9 cellular contexts compared by ENCODE assay signal in the genomic region with DNA sequence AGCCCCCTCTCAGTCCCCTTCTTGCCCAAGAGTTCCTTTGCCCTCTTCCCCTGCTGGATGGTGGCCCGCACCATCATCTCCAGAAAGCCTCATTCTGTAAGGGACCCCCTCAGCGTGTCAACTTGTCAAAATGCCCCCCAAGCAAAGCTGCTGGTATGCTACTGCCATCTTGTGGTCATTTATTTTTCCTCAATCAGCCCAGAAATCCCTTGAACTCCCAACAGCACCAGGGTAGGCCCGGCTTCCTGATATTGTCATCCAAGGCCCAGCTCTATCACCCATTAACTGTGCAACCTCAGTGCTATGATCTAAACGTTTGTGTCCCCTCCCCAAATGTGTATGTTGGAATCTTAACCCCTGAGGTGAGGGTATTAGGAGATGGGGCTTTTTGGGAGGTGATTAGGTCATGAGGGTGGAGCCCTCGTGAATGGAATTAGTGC. TPM values are rescaled to one million over a fixed set of nuclear protein-coding genes. Genes with fewer than 3 reads are reported as not detected.
DNase-seq lines count a peak whose midpoint lies in the region; ATAC-seq and TF ChIP-seq lines count a peak whose summit lies in the region.
"Had no signal": no experiment of that assay in that cellular context is flagged by ENCODE, and none has a peak within 500 bp of the region (broad histone marks: within the 10 kb centered on the region; RNA-seq: fewer than 3 reads in every experiment).

No MANE protein-coding gene starts in this region.

- H3K4ac ChIP-seq in mesendoderm (ENCODE audit: low read depth, low read length), result no peak overlapping the region

- H3K36me3 Mint-ChIP-seq in CD4-positive, alpha-beta memory T cell, result peaks cover 81% of the 10 kb centered on the region in 2 donors

- H3K27me3 ChIP-seq in CD4-positive, alpha-beta memory T cell (ENCODE audit: insufficient read depth, low read length), result no peaks in the 10 kb centered on the region
- H3K27me3 ChIP-seq in HCT116 (ENCODE audit: insufficient read depth, low read length) (no peaks in the 10 kb centered on the region), mesendoderm (ENCODE audit: insufficient read depth, low read length, poor library complexity) (no peaks in the 10 kb centered on the region)

- H3K23ac ChIP-seq in mesendoderm (ENCODE audit: low read length), result no peak overlapping the region

- H3K27ac Mint-ChIP-seq in CD4-positive, alpha-beta memory T cell, result peak overlapping the region; percentile 6 to 89 (median 73)

- H3K79me2 ChIP-seq in HCT116 (ENCODE audit: insufficient read depth, low read length) (no peaks in the 10 kb centered on the region), mesendoderm (ENCODE audit: control insufficient read depth, insufficient read depth, low read length) (no peaks in the 10 kb centered on the region)

- H3K27me3 Mint-ChIP-seq in CD4-positive, alpha-beta memory T cell, result no peaks in the 10 kb centered on the region

- POLR2A ChIA-PET in CD4-positive, alpha-beta memory T cell (lab: Charles Lee; ENCODE audit: partially characterized antibody), result interaction anchor here (1.1 to 1.8 kb wide), 2 partner anchors 53 to 129 kb away, joined by 3 to 4 read pairs; a partner anchor contains a TSS
- POLR2A ChIA-PET in HCT116 (lab: Charles Lee), result no interaction called here

- H3K27ac ChIP-seq in CD4-positive, alpha-beta memory T cell (ENCODE audit: low read depth, low read length), result no peak overlapping the region
- H3K27ac ChIP-seq in HCT116 (ENCODE audit: low read depth, low read length) (no peak overlapping the region), mesendoderm (ENCODE audit: low read depth, low read length) (no peak overlapping the region)

- H3K4me2 ChIP-seq in HCT116 (ENCODE audit: low read length) (no peak overlapping the region), mesendoderm (ENCODE audit: low read length) (no peak overlapping the region)

- H3K4me1 Mint-ChIP-seq in CD4-positive, alpha-beta memory T cell, result peaks cover 13 to 30% (median 17%) of the 10 kb centered on the region in 4 donors

- no CpG with 5 or more reads among the region's 5 CpGs for WGBS in mesendoderm (ENCODE audit: extremely low coverage, insufficient coverage, low lambda C conversion rate)

- DNase-seq in CD4-positive, alpha-beta memory T cell, result peak in 1 of 5 donors; percentile 25
- no peak for DNase-seq in HCT116 (ENCODE audit: low read depth, low spot score)
- DNase-seq in astrocyte of the cerebellum (ENCODE audit: low read depth), result no peak
- peak; percentile 54 for DNase-seq in mesendoderm
- DNase-seq in cerebellar nuclear complex (lab: John Stamatoyannopoulos, UW), result no peak
- no peak for DNase-seq in COLO829 (ENCODE audit: low spot score)
- DNase-seq: stimulated activated CD4-positive, alpha-beta T cell treated with anti-CD3 and anti-CD28 coated beads, Interleukin-4, amount 100 ng/mL, for 4 hours had no signal

- CTCF ChIA-PET in CD4-positive, alpha-beta memory T cell (lab: Charles Lee; ENCODE audit: partially characterized antibody), result interaction anchor here (0.6 to 5.1 kb wide), 25 partner anchors 8 to 806 kb away, joined by 3 to 31 read pairs (median 4); a partner anchor contains a TSS
- CTCF ChIA-PET in HCT116 (lab: Charles Lee), result interaction anchor here (0.6 to 2.6 kb wide), 13 partner anchors 12 to 721 kb away, joined by 3 to 47 read pairs (median 4); a partner anchor contains a TSS

- no peak overlapping the region for H2AFZ ChIP-seq in HCT116 (ENCODE audit: low read depth, low read length, poor library complexity, severe bottlenecking)

- peaks cover 11% of the 10 kb centered on the region for H3K4me1 ChIP-seq in CD4-positive, alpha-beta memory T cell (ENCODE audit: insufficient read depth, low read length)
- H3K4me1 ChIP-seq in HCT116 (ENCODE audit: control insufficient read depth in 1 of 2, insufficient read depth in 2 of 2, low read length in 2 of 2) (no peaks in the 10 kb centered on the region), mesendoderm (ENCODE audit: control insufficient read depth, low read depth, low read length) (no peaks in the 10 kb centered on the region)

- no peak overlapping the region for H4K8ac ChIP-seq in mesendoderm (ENCODE audit: low read depth, low read length)

- H3K18ac ChIP-seq in mesendoderm (ENCODE audit: low read length), result no peak overlapping the region

- peak; percentile 78 for ATAC-seq in HCT116
- no peak for ATAC-seq in GM19397 (IDR thresholded peaks at IDR 0.05; ENCODE audit: unreplicated experiment)
- no peak for ATAC-seq in HG03457 (IDR thresholded peaks at IDR 0.05; ENCODE audit: unreplicated experiment)

- H3K9me3 Mint-ChIP-seq in CD4-positive, alpha-beta memory T cell, result peaks cover 0 to 3% (median 0%) of the 10 kb centered on the region in 8 donors

- no peaks in the 10 kb centered on the region for H3K79me1 ChIP-seq in mesendoderm (ENCODE audit: low read length)

- H2AK5ac ChIP-seq in mesendoderm (ENCODE audit: low read length), result no peak overlapping the region

- H3K4me3 Mint-ChIP-seq in CD4-positive, alpha-beta memory T cell, result no peak overlapping the region

- H2BK15ac ChIP-seq in mesendoderm (replicated peaks; ENCODE audit: low read depth), result no peak overlapping the region

- no peak overlapping the region for H2BK120ac ChIP-seq in mesendoderm (ENCODE audit: low read depth, low read length)

- no peak overlapping the region for H2BK5ac ChIP-seq in mesendoderm (ENCODE audit: low read length)

- H3K9me2 ChIP-seq in HCT116 (ENCODE audit: insufficient read depth), result no peaks in the 10 kb centered on the region

- no peaks in the 10 kb centered on the region for H4K20me1 ChIP-seq in HCT116 (ENCODE audit: insufficient read depth)

- RAD21 ChIA-PET in HCT116 (lab: Charles Lee; ENCODE audit: low non-redundant PET in 1 of 2, low total read pairs in 2 of 2, uncharacterized antibody in 2 of 2, unreplicated experiment in 2 of 2), result interaction anchor here (0.6 to 1.3 kb wide), 4 partner anchors 116 to 227 kb away, joined by 3 to 6 read pairs (median 4); a partner anchor contains a TSS

- no peak overlapping the region for H3K9ac ChIP-seq in HCT116 (ENCODE audit: low read length)
- no peak overlapping the region for H3K9ac ChIP-seq in mesendoderm (ENCODE audit: low read length)

- in situ Hi-C loops in astrocyte of the cerebellum (cut with HindIII; ENCODE audit: low sequenced_read_pairs), result no loop called here

- H3K4me3 ChIP-seq in CD4-positive, alpha-beta memory T cell (ENCODE audit: low read length in 2 of 2), result no peak overlapping the region
- H3K4me3 ChIP-seq in HCT116 (replicated peaks in 1 of 2; ENCODE audit: low read depth in 1 of 2, low read length in 2 of 2) (no peak overlapping the region), astrocyte of the cerebellum (ENCODE audit: low read depth, low read length) (no peak overlapping the region), mesendoderm (ENCODE audit: low read length) (no peak overlapping the region)

- intact Hi-C loops in CD4-positive, alpha-beta memory T cell (cut with micrococcal nuclease), result no loop called here
- intact Hi-C loops in HCT116 (cut with micrococcal nuclease), result loop anchor here (1.0 kb wide), 1 partner anchor 147 kb away; no protein-coding TSS in a partner anchor

- no peak overlapping the region for H4K5ac ChIP-seq in mesendoderm (ENCODE audit: low read length)

- TF ChIP-seq CTCF in HCT116 (IDR thresholded peaks at IDR 0.05 in 2 of 3, conservative IDR thresholded peaks at IDR 0.05 in 1 of 3; ENCODE audit: borderline replicate concordance in 1 of 3, insufficient read depth in 1 of 3, low read depth in 2 of 3, low read length in 2 of 3) (peak; percentile 42 to 72 (median 56); a peak in 5 of 6 replicates), astrocyte of the cerebellum (IDR thresholded peaks at IDR 0.05; ENCODE audit: low read depth, low read length, missing control alignments) (peak; percentile 65)

- TF ChIP-seq RAD21 in HCT116 (IDR thresholded peaks at IDR 0.05; ENCODE audit: low read depth), result peak; percentile 59

- H3K36me3 ChIP-seq in CD4-positive, alpha-beta memory T cell (ENCODE audit: insufficient read depth, low read length), result peaks cover 75% of the 10 kb centered on the region
- H3K36me3 ChIP-seq in HCT116 (ENCODE audit: control insufficient read depth in 1 of 2, insufficient read depth in 2 of 2, low read length in 2 of 2), result peaks cover 0 to 6% of the 10 kb centered on the region in 2 experiments; a peak in 2 of 4 replicates
- no peaks in the 10 kb centered on the region for H3K36me3 ChIP-seq in mesendoderm (ENCODE audit: control insufficient read depth, insufficient read depth, low read length)

- no TSS peak for BruUV-seq in HCT116 (replicated peaks; lab: Mats Ljungman, UMichigan)

- no peak overlapping the region for H3K56ac ChIP-seq in mesendoderm (ENCODE audit: low read length)

- H3K9me3 ChIP-seq in CD4-positive, alpha-beta memory T cell (ENCODE audit: control insufficient read depth in 1 of 2, low read length in 2 of 2), result no peaks in the 10 kb centered on the region
- H3K9me3 ChIP-seq in HCT116 (ENCODE audit: control insufficient read depth in 1 of 2, insufficient read depth in 1 of 2, low read depth in 1 of 2, low read length in 2 of 2), result no peaks in the 10 kb centered on the region

- TF ChIP-seq POLR2A in HCT116 (IDR thresholded peaks at IDR 0.05; ENCODE audit: borderline replicate concordance, extremely low read depth, insufficient read depth, insufficient read length), result no peak

TF ChIP-seq in HCT116, 20 proteins besides CTCF, POLR2A, EP300 and RAD21:
- TF ChIP-seq ELF1 (IDR thresholded peaks at IDR 0.05; ENCODE audit: borderline replicate concordance, low read depth), result no peak
- TF ChIP-seq, protein P1, sequence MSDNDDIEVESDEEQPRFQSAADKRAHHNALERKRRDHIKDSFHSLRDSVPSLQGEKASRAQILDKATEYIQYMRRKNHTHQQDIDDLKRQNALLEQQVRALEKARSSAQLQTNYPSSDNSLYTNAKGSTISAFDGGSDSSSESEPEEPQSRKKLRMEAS (IDR thresholded peaks at IDR 0.05), result no peak
- TF ChIP-seq, protein P2, sequence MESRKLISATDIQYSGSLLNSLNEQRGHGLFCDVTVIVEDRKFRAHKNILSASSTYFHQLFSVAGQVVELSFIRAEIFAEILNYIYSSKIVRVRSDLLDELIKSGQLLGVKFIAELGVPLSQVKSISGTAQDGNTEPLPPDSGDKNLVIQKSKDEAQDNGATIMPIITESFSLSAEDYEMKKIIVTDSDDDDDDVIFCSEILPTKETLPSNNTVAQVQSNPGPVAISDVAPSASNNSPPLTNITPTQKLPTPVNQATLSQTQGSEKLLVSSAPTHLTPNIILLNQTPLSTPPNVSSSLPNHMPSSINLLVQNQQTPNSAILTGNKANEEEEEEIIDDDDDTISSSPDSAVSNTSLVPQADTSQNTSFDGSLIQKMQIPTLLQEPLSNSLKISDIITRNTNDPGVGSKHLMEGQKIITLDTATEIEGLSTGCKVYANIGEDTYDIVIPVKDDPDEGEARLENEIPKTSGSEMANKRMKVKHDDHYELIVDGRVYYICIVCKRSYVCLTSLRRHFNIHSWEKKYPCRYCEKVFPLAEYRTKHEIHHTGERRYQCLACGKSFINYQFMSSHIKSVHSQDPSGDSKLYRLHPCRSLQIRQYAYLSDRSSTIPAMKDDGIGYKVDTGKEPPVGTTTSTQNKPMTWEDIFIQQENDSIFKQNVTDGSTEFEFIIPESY (IDR thresholded peaks at IDR 0.05; ENCODE audit: extremely low read depth, insufficient replicate concordance, low read length), result no peak

RNA-seq across cellular contexts. Expression of a gene that starts 53.2 kb away (rescaled TPM):
- 10 to 100 TPM; 41.7 to 43.4 TPM for total RNA-seq in CD4-positive, alpha-beta memory T cell
- 10 to 100 TPM; 17.1 to 22.6 TPM for polyA plus RNA-seq in CD4-positive, alpha-beta memory T cell
- total RNA-seq in HCT116 (2021; ENCODE audit: unreplicated experiment), result 52.0 TPM
- 25.7 and 25.8 TPM in 2 replicates for polyA plus RNA-seq in HCT116 (2012)
- polyA plus RNA-seq in mesendoderm (2013, experiment 1 of 2), result 19.2 TPM
- polyA plus RNA-seq in mesendoderm (2013, experiment 2 of 2), result 20.2 TPM
